Comparison of ENCODE assay signal across 14 cellular contexts in the genomic region with DNA sequence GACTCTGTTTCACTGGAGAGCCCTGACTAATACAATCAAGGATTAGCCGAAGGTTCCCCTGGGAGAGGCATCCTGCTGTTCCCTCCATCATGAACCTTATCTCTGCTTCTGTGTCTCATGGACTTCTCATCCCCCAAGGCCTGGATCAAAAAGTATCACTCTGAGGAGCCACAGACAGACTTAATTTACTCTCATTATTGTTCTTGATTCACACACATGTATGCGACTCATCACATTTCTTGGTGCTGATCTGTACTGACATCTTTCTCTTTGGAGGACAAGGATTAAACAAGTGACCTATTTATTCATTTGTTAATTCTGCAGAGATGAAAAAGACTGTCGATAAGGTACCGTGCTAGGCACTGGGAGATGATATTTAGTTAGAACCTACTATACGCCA.
"Had no signal": no experiment of that assay in that cellular context is flagged by ENCODE, and none has a peak within 500 bp of the region (broad histone marks: within the 10 kb centered on the region; RNA-seq: fewer than 3 reads in every experiment).

No MANE protein-coding gene starts in this region.

- H3K4me1 ChIP-seq: tibial artery had no signal

- H3K27ac ChIP-seq: right atrium auricular region, tibial artery, VCaP had no signal

- H3K9me3 ChIP-seq: right atrium auricular region, tibial artery had no signal

- H3K4me3 ChIP-seq: right atrium auricular region, tibial artery had no signal

- DNase-seq: activated CD4-positive, alpha-beta memory T cell treated with anti-CD3 and anti-CD28 coated beads for 36 hours; activated gamma-delta T cell treated with Interleukin-2 at 50 U/mL for 16 hours; activated naive CD8-positive, alpha-beta T cell treated with anti-CD3 and anti-CD28 coated beads for 36 hours; activated T-cell treated with anti-CD3 and anti-CD28 coated beads, Interleukin-2, amount 50 U/mL, for 72 hours; anterior cingulate cortex; central memory CD4-positive, alpha-beta T cell; effector memory CD8-positive, alpha-beta T cell; natural killer cell; posterior cingulate gyrus; tibial artery had no signal

- ATAC-seq: activated T-cell treated with anti-CD3 and anti-CD28 coated beads, Interleukin-2, amount 50 U/mL, for 72 hours; effector memory CD8-positive, alpha-beta T cell; left lobe of liver; natural killer cell; stimulated activated memory B cell treated with anti-CD40 and anti-IgM and Interleukin-4, amounts not matched to agents 10 μg/mL and 1 μg/mL and 100 μg/mL, for 72 hours had no signal

- H3K36me3 ChIP-seq: right atrium auricular region had no signal

- H3K27me3 ChIP-seq: right atrium auricular region, tibial artery had no signal
